Comparison of ENCODE assay signal across 1 cellular context in the genomic region with DNA sequence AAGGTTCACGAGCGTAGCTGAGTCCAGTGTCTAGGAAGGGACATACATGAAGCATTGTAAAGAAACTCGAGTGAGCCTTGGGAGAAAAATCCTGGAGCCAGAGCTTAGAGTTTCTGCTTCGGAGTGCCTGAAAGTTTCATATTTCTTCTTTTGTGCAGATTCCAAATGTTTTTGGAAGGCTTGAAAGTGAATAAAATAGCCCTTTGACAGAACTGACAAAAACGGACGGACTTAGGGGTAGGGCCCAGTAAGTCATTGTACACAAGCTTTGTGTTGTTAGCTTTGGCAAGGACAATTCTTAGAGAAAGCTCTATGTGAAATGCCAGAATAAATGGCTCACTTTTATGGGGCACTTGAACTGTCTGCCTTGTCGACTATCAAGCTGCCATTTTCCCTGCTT.
TF ChIP-seq lines count a peak whose summit lies in the region.

No MANE protein-coding gene starts in this region.

TF ChIP-seq in GM23338, 12 proteins besides CTCF, POLR2A, EP300 and RAD21 (continued from another document):
- TF ChIP-seq, protein P1, sequence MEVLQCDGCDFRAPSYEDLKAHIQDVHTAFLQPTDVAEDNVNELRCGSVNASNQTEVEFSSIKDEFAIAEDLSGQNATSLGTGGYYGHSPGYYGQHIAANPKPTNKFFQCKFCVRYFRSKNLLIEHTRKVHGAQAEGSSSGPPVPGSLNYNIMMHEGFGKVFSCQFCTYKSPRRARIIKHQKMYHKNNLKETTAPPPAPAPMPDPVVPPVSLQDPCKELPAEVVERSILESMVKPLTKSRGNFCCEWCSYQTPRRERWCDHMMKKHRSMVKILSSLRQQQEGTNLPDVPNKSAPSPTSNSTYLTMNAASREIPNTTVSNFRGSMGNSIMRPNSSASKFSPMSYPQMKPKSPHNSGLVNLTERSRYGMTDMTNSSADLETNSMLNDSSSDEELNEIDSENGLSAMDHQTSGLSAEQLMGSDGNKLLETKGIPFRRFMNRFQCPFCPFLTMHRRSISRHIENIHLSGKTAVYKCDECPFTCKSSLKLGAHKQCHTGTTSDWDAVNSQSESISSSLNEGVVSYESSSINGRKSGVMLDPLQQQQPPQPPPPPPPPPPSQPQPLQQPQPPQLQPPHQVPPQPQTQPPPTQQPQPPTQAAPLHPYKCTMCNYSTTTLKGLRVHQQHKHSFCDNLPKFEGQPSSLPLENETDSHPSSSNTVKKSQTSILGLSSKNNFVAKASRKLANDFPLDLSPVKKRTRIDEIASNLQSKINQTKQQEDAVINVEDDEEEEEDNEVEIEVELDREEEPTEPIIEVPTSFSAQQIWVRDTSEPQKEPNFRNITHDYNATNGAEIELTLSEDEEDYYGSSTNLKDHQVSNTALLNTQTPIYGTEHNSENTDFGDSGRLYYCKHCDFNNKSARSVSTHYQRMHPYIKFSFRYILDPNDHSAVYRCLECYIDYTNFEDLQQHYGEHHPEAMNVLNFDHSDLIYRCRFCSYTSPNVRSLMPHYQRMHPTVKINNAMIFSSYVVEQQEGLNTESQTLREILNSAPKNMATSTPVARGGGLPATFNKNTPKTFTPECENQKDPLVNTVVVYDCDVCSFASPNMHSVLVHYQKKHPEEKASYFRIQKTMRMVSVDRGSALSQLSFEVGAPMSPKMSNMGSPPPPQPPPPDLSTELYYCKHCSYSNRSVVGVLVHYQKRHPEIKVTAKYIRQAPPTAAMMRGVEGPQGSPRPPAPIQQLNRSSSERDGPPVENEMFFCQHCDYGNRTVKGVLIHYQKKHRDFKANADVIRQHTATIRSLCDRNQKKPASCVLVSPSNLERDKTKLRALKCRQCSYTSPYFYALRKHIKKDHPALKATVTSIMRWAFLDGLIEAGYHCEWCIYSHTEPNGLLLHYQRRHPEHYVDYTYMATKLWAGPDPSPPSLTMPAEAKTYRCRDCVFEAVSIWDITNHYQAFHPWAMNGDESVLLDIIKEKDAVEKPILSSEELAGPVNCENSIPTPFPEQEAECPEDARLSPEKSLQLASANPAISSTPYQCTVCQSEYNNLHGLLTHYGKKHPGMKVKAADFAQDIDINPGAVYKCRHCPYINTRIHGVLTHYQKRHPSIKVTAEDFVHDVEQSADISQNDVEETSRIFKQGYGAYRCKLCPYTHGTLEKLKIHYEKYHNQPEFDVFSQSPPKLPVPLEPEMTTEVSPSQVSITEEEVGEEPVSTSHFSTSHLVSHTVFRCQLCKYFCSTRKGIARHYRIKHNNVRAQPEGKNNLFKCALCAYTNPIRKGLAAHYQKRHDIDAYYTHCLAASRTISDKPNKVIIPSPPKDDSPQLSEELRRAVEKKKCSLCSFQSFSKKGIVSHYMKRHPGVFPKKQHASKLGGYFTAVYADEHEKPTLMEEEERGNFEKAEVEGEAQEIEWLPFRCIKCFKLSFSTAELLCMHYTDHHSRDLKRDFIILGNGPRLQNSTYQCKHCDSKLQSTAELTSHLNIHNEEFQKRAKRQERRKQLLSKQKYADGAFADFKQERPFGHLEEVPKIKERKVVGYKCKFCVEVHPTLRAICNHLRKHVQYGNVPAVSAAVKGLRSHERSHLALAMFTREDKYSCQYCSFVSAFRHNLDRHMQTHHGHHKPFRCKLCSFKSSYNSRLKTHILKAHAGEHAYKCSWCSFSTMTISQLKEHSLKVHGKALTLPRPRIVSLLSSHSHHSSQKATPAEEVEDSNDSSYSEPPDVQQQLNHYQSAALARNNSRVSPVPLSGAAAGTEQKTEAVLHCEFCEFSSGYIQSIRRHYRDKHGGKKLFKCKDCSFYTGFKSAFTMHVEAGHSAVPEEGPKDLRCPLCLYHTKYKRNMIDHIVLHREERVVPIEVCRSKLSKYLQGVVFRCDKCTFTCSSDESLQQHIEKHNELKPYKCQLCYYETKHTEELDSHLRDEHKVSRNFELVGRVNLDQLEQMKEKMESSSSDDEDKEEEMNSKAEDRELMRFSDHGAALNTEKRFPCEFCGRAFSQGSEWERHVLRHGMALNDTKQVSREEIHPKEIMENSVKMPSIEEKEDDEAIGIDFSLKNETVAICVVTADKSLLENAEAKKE (CRISPR knock-in tag; IDR thresholded peaks at IDR 0.05), result no peak
- TF ChIP-seq STAT1 (IDR thresholded peaks at IDR 0.05; ENCODE audit: unreplicated experiment) (no peak), ZNF331 (CRISPR knock-in tag; IDR thresholded peaks at IDR 0.05; ENCODE audit: low read depth) (no peak), NANOG (IDR thresholded peaks at IDR 0.05; ENCODE audit: borderline replicate concordance) (no peak), EZH2phosphoT487 (IDR thresholded peaks at IDR 0.05; ENCODE audit: unreplicated experiment) (no peak), ZNF114 (CRISPR knock-in tag; IDR thresholded peaks at IDR 0.05) (no peak), EZH2 (IDR thresholded peaks at IDR 0.05; ENCODE audit: low read depth, unreplicated experiment) (no peak), JUNB (IDR thresholded peaks at IDR 0.05; ENCODE audit: unreplicated experiment) (no peak)
- TF ChIP-seq, protein P2, sequence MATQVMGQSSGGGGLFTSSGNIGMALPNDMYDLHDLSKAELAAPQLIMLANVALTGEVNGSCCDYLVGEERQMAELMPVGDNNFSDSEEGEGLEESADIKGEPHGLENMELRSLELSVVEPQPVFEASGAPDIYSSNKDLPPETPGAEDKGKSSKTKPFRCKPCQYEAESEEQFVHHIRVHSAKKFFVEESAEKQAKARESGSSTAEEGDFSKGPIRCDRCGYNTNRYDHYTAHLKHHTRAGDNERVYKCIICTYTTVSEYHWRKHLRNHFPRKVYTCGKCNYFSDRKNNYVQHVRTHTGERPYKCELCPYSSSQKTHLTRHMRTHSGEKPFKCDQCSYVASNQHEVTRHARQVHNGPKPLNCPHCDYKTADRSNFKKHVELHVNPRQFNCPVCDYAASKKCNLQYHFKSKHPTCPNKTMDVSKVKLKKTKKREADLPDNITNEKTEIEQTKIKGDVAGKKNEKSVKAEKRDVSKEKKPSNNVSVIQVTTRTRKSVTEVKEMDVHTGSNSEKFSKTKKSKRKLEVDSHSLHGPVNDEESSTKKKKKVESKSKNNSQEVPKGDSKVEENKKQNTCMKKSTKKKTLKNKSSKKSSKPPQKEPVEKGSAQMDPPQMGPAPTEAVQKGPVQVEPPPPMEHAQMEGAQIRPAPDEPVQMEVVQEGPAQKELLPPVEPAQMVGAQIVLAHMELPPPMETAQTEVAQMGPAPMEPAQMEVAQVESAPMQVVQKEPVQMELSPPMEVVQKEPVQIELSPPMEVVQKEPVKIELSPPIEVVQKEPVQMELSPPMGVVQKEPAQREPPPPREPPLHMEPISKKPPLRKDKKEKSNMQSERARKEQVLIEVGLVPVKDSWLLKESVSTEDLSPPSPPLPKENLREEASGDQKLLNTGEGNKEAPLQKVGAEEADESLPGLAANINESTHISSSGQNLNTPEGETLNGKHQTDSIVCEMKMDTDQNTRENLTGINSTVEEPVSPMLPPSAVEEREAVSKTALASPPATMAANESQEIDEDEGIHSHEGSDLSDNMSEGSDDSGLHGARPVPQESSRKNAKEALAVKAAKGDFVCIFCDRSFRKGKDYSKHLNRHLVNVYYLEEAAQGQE (IDR thresholded peaks at IDR 0.05; ENCODE audit: unreplicated experiment), result no peak
